In the genomic region with DNA sequence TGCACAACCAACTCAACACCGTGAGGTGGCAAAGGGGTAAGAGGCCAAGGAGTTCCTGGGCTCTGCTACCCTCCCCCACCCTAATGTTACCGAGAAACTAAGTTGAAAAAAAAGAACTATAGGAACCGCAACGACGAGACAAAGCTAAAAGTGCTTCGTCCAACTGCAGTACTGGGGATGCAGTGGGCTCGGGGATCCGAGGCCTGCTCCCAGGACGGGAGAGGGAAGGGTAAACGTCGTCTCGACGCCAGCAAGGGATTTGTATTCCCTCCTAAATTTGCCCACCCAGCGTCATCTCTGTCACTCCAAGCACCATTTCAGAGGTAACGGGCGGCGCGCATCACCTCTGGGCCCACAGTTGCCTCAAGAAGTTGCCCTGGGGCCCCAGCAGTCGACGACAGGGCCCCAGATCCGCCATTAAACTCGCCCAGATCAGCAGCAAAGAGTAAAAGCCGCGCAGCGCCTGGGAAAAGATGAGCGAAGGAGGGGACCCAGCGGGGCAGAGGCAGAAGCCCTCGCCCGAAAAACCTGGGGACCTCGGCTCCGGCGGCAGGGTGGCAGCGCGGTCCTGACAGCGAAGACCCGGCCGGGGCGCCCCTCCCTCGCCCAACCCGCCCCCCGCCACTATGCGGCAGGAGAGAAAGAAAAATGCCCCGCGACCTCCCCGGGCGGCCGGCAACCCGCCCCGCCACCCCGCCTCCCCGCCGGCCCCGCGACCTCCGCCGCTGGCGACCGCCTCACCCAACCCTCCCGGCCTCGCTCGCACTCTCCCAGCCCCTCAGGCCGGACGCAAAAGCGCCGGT, we compare ENCODE assay signal across 8 cellular contexts. TPM values are rescaled to one million over a fixed set of nuclear protein-coding genes. Genes with fewer than 3 reads are reported as not detected.
DNase-seq lines count a peak whose midpoint lies in the region; ATAC-seq and TF ChIP-seq lines count a peak whose summit lies in the region.

No MANE protein-coding gene starts in this region.

- ATAC-seq in activated T-helper 17 cell treated with anti-CD3 and anti-CD28 coated beads, Interleukin-2, amount 50 U/mL, for 72 hours (replicated peaks), result peak; percentile 0

- peaks cover 45% of the 10 kb centered on the region for H3K36me3 Mint-ChIP-seq in activated T-helper 17 cell treated with anti-CD3 and anti-CD28 coated beads, Interleukin-2, amount 50 U/mL, for 72 hours (ENCODE audit: low read depth)
- peaks cover 18% of the 10 kb centered on the region for H3K36me3 Mint-ChIP-seq in neural progenitor cell

- peak overlapping the region; percentile 97 for H3K27ac Mint-ChIP-seq in activated T-helper 17 cell treated with anti-CD3 and anti-CD28 coated beads, Interleukin-2, amount 50 U/mL, for 72 hours
- peak overlapping the region; percentile 98 for H3K27ac Mint-ChIP-seq in neural progenitor cell

- no peaks in the 10 kb centered on the region for H3K27me3 ChIP-seq in HAP-1 (ENCODE audit: low read depth)
- no peaks in the 10 kb centered on the region for H3K27me3 ChIP-seq in NT2/D1 (ENCODE audit: insufficient read depth, insufficient read length)
- no peaks in the 10 kb centered on the region for H3K27me3 ChIP-seq in neural progenitor cell

- peaks cover 17% of the 10 kb centered on the region for H3K4me1 ChIP-seq in HAP-1
- no peaks in the 10 kb centered on the region for H3K4me1 ChIP-seq in NT2/D1 (ENCODE audit: insufficient read depth, insufficient read length)
- peaks cover 13% of the 10 kb centered on the region for H3K4me1 ChIP-seq in neural progenitor cell

- H3K4me1 Mint-ChIP-seq in activated T-helper 17 cell treated with anti-CD3 and anti-CD28 coated beads, Interleukin-2, amount 50 U/mL, for 72 hours, result peaks cover 10% of the 10 kb centered on the region
- H3K4me1 Mint-ChIP-seq in neural progenitor cell, result peaks cover 22% of the 10 kb centered on the region

- peaks cover 50% of the 10 kb centered on the region for H3K79me2 ChIP-seq in neural progenitor cell (ENCODE audit: low read depth)

- peak overlapping the region; percentile 86 for H2AFZ ChIP-seq in neural progenitor cell (replicated peaks)

- H4K20me1 ChIP-seq in neural progenitor cell (ENCODE audit: low read depth), result peaks cover 15% of the 10 kb centered on the region

- peak overlapping the region; percentile 93 for H3K4me2 ChIP-seq in neural progenitor cell

- peak overlapping the region; percentile 91 for H3K27ac ChIP-seq in neural progenitor cell

- in situ Hi-C loops in HAP-1 (cut with MboI; ENCODE audit: low sequenced_read_pairs), result no loop called here

- peaks cover 21% of the 10 kb centered on the region for H3F3A ChIP-seq in neural progenitor cell (ENCODE audit: low read depth)

- no peak for TF ChIP-seq CTCF in fibroblast of the aortic adventitia (IDR thresholded peaks at IDR 0.05; ENCODE audit: insufficient read depth, low read length)
- no peak for TF ChIP-seq CTCF in neural progenitor cell (IDR thresholded peaks at IDR 0.05)

- peak; percentile 19 for DNase-seq in Daoy (ENCODE audit: low read depth)
- peak in 1 of 2 experiments; percentile 42 for DNase-seq in HAP-1 (ENCODE audit: low spot score in 2 of 2)
- peak; percentile 0 for DNase-seq in NT2/D1 (ENCODE audit: low read depth, low spot score)
- peak; percentile 30 for DNase-seq in fibroblast of the aortic adventitia (ENCODE audit: low read depth)
- peak; percentile 66 for DNase-seq in neural progenitor cell (ENCODE audit: low spot score)
- peak; percentile 45 for DNase-seq in superior temporal gyrus (ENCODE audit: extremely low spot score)
- DNase-seq in amniotic stem cell (lab: John Stamatoyannopoulos, UW), result no peak

- peak overlapping the region; percentile 82 for H3K4me3 ChIP-seq in HAP-1
- peak overlapping the region; percentile 71 for H3K4me3 ChIP-seq in NT2/D1 (ENCODE audit: insufficient read length, low read depth)
- H3K4me3 ChIP-seq in fibroblast of the aortic adventitia (ENCODE audit: low read depth, low read length), result peak overlapping the region; percentile 87
- peak overlapping the region; percentile 81 for H3K4me3 ChIP-seq in neural progenitor cell

- no peaks in the 10 kb centered on the region for H3K9me3 Mint-ChIP-seq in activated T-helper 17 cell treated with anti-CD3 and anti-CD28 coated beads, Interleukin-2, amount 50 U/mL, for 72 hours
- H3K9me3 Mint-ChIP-seq in neural progenitor cell, result peaks cover 6% of the 10 kb centered on the region

- H3K4me3 Mint-ChIP-seq in activated T-helper 17 cell treated with anti-CD3 and anti-CD28 coated beads, Interleukin-2, amount 50 U/mL, for 72 hours, result peak overlapping the region; percentile 97
- H3K4me3 Mint-ChIP-seq in neural progenitor cell, result peak overlapping the region; percentile 97

- no peaks in the 10 kb centered on the region for H3K27me3 Mint-ChIP-seq in activated T-helper 17 cell treated with anti-CD3 and anti-CD28 coated beads, Interleukin-2, amount 50 U/mL, for 72 hours
- H3K27me3 Mint-ChIP-seq in neural progenitor cell (ENCODE audit: insufficient read depth, low read depth), result no peaks in the 10 kb centered on the region

- H3K36me3 ChIP-seq in HAP-1 (replicated peaks) (peaks cover 6% of the 10 kb centered on the region), NT2/D1 (ENCODE audit: insufficient read depth, insufficient read length, low read length) (peaks cover 9% of the 10 kb centered on the region), neural progenitor cell (no peaks in the 10 kb centered on the region)

- H3K9me3 ChIP-seq in HAP-1 (no peaks in the 10 kb centered on the region), NT2/D1 (ENCODE audit: insufficient read depth, low read length) (no peaks in the 10 kb centered on the region), neural progenitor cell (ENCODE audit: low read depth) (no peaks in the 10 kb centered on the region)

- H3K9ac ChIP-seq in NT2/D1 (ENCODE audit: insufficient read length, low read depth) (peak overlapping the region; percentile 88), neural progenitor cell (peak overlapping the region; percentile 45)

RNA-seq across cellular contexts. Expression of a gene that starts 0.7 kb away (rescaled TPM):
- 4.4 and 9.4 TPM in 2 replicates for total RNA-seq in Daoy (2014; rRNA removed; shearing (Covaris generic))
- 10 to 100 TPM; 11.6 TPM for total RNA-seq in activated T-helper 17 cell treated with anti-CD3 and anti-CD28 coated beads, Interleukin-2, amount 50 U/mL, for 72 hours
- total RNA-seq in fibroblast of the aortic adventitia (ENCODE audit: low replicate concordance) (7.4 and 21.0 TPM in 2 replicates), neural progenitor cell (ENCODE audit: low replicate concordance) (17.7 and 22.1 TPM in 2 replicates)
